Comparison of ENCODE assay signal across 1 cellular context in the genomic region with DNA sequence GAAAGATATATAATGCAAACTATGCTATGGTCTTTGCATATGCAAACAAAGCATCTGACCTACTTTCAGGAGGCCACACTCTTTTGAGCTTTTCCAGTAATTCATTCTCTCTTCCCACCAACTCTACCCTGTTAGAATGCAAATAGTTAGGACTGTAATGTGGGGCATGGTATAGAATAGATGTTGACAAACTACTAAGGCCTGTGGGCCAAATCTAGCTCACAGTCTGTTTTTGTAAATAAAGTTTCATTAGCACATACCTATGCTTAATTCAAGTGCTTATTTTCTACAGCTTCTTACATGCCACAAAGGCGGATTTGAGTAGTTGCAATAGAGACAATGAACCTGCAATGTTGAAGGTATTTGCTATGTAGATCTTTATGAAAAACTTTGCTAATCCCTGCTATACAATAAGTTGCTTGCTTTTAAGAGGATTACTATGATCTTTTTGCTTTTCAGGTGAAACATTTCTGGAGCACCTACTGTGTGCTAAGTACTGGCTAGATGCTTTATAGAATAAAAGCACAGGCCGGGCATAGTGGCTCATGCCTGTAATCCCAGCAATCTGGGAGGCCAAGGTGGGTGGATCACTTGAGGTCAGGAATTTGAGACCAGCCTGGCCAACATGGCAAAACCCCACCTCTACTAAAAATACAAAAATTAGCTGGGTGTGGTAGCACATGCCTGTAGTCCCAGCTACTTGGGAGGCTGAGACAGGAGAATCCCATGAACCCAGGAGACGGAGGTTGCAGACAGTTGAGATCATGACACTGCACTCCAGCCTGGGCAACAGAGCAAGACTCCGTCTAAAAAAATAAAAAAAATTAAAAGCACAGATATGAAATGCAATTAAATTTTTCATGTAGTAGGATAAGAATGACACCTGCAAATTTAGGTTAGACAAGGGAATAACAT.
TF ChIP-seq lines count a peak whose summit lies in the region.

No MANE protein-coding gene starts in this region.

TF ChIP-seq in H1, 55 proteins besides CTCF, POLR2A, EP300 and RAD21 (continued from another document):
- peak in 1 of 2 experiments; percentile 68; a peak in 1 of 4 replicates for TF ChIP-seq HDAC2 (IDR thresholded peaks at IDR 0.05; ENCODE audit: borderline replicate concordance in 1 of 2, low read depth in 2 of 2, low read length in 2 of 2)
- TF ChIP-seq POLR2AphosphoS5 (IDR thresholded peaks at IDR 0.05; ENCODE audit: low read depth, low read length) = no peak
- no peak for TF ChIP-seq CHD2 (IDR thresholded peaks at IDR 0.05; ENCODE audit: low read length)
- no peak for TF ChIP-seq RBBP5 (IDR thresholded peaks at IDR 0.05; ENCODE audit: borderline replicate concordance, low read depth, low read length)
- no peak for TF ChIP-seq GABPA (IDR thresholded peaks at IDR 0.05; ENCODE audit: borderline replicate concordance, insufficient read depth, low read length)
- TF ChIP-seq CEBPB (IDR thresholded peaks at IDR 0.05; ENCODE audit: low read depth, low read length) = no peak
- peak; percentile 52 for TF ChIP-seq KDM1A (IDR thresholded peaks at IDR 0.05; ENCODE audit: borderline replicate concordance, low read length)
- TF ChIP-seq EZH2 (IDR thresholded peaks at IDR 0.05; ENCODE audit: low read depth, low read length, severe bottlenecking) = no peak
- TF ChIP-seq, protein P1, sequence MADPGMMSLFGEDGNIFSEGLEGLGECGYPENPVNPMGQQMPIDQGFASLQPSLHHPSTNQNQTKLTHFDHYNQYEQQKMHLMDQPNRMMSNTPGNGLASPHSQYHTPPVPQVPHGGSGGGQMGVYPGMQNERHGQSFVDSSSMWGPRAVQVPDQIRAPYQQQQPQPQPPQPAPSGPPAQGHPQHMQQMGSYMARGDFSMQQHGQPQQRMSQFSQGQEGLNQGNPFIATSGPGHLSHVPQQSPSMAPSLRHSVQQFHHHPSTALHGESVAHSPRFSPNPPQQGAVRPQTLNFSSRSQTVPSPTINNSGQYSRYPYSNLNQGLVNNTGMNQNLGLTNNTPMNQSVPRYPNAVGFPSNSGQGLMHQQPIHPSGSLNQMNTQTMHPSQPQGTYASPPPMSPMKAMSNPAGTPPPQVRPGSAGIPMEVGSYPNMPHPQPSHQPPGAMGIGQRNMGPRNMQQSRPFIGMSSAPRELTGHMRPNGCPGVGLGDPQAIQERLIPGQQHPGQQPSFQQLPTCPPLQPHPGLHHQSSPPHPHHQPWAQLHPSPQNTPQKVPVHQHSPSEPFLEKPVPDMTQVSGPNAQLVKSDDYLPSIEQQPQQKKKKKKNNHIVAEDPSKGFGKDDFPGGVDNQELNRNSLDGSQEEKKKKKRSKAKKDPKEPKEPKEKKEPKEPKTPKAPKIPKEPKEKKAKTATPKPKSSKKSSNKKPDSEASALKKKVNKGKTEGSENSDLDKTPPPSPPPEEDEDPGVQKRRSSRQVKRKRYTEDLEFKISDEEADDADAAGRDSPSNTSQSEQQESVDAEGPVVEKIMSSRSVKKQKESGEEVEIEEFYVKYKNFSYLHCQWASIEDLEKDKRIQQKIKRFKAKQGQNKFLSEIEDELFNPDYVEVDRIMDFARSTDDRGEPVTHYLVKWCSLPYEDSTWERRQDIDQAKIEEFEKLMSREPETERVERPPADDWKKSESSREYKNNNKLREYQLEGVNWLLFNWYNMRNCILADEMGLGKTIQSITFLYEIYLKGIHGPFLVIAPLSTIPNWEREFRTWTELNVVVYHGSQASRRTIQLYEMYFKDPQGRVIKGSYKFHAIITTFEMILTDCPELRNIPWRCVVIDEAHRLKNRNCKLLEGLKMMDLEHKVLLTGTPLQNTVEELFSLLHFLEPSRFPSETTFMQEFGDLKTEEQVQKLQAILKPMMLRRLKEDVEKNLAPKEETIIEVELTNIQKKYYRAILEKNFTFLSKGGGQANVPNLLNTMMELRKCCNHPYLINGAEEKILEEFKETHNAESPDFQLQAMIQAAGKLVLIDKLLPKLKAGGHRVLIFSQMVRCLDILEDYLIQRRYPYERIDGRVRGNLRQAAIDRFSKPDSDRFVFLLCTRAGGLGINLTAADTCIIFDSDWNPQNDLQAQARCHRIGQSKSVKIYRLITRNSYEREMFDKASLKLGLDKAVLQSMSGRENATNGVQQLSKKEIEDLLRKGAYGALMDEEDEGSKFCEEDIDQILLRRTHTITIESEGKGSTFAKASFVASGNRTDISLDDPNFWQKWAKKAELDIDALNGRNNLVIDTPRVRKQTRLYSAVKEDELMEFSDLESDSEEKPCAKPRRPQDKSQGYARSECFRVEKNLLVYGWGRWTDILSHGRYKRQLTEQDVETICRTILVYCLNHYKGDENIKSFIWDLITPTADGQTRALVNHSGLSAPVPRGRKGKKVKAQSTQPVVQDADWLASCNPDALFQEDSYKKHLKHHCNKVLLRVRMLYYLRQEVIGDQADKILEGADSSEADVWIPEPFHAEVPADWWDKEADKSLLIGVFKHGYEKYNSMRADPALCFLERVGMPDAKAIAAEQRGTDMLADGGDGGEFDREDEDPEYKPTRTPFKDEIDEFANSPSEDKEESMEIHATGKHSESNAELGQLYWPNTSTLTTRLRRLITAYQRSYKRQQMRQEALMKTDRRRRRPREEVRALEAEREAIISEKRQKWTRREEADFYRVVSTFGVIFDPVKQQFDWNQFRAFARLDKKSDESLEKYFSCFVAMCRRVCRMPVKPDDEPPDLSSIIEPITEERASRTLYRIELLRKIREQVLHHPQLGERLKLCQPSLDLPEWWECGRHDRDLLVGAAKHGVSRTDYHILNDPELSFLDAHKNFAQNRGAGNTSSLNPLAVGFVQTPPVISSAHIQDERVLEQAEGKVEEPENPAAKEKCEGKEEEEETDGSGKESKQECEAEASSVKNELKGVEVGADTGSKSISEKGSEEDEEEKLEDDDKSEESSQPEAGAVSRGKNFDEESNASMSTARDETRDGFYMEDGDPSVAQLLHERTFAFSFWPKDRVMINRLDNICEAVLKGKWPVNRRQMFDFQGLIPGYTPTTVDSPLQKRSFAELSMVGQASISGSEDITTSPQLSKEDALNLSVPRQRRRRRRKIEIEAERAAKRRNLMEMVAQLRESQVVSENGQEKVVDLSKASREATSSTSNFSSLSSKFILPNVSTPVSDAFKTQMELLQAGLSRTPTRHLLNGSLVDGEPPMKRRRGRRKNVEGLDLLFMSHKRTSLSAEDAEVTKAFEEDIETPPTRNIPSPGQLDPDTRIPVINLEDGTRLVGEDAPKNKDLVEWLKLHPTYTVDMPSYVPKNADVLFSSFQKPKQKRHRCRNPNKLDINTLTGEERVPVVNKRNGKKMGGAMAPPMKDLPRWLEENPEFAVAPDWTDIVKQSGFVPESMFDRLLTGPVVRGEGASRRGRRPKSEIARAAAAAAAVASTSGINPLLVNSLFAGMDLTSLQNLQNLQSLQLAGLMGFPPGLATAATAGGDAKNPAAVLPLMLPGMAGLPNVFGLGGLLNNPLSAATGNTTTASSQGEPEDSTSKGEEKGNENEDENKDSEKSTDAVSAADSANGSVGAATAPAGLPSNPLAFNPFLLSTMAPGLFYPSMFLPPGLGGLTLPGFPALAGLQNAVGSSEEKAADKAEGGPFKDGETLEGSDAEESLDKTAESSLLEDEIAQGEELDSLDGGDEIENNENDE (IDR thresholded peaks at IDR 0.05; ENCODE audit: insufficient replicate concordance, low read length) = peak; percentile 78
- no peak for TF ChIP-seq RFX5 (IDR thresholded peaks at IDR 0.05; ENCODE audit: borderline replicate concordance, low read depth, low read length)
- TF ChIP-seq, protein P2, sequence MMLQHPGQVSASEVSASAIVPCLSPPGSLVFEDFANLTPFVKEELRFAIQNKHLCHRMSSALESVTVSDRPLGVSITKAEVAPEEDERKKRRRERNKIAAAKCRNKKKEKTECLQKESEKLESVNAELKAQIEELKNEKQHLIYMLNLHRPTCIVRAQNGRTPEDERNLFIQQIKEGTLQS (IDR thresholded peaks at IDR 0.05; ENCODE audit: insufficient read depth, low read depth, low read length) = no peak
- no peak for TF ChIP-seq PHF8 (conservative IDR thresholded peaks at IDR 0.05; ENCODE audit: low read depth, low read length)
- no peak for TF ChIP-seq KDM4A (IDR thresholded peaks at IDR 0.05; ENCODE audit: low read depth, low read length, severe bottlenecking)
- TF ChIP-seq, protein P3, sequence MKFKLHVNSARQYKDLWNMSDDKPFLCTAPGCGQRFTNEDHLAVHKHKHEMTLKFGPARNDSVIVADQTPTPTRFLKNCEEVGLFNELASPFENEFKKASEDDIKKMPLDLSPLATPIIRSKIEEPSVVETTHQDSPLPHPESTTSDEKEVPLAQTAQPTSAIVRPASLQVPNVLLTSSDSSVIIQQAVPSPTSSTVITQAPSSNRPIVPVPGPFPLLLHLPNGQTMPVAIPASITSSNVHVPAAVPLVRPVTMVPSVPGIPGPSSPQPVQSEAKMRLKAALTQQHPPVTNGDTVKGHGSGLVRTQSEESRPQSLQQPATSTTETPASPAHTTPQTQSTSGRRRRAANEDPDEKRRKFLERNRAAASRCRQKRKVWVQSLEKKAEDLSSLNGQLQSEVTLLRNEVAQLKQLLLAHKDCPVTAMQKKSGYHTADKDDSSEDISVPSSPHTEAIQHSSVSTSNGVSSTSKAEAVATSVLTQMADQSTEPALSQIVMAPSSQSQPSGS (IDR thresholded peaks at IDR 0.05; ENCODE audit: low read length) = no peak
- TF ChIP-seq EGR1 (IDR thresholded peaks at IDR 0.05; ENCODE audit: borderline replicate concordance, low read depth, low read length) = no peak
- TF ChIP-seq BRCA1 (IDR thresholded peaks at IDR 0.05; ENCODE audit: low read depth, low read length) = no peak
- no peak for TF ChIP-seq GTF2F1 (IDR thresholded peaks at IDR 0.05; ENCODE audit: borderline replicate concordance, low read depth, low read length)
- no peak for TF ChIP-seq CBX8 (IDR thresholded peaks at IDR 0.05; ENCODE audit: borderline replicate concordance, low read depth, low read length)
- TF ChIP-seq, protein P4, sequence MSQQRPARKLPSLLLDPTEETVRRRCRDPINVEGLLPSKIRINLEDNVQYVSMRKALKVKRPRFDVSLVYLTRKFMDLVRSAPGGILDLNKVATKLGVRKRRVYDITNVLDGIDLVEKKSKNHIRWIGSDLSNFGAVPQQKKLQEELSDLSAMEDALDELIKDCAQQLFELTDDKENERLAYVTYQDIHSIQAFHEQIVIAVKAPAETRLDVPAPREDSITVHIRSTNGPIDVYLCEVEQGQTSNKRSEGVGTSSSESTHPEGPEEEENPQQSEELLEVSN (IDR thresholded peaks at IDR 0.05) = no peak
- TF ChIP-seq TBP (IDR thresholded peaks at IDR 0.05; ENCODE audit: low read depth, low read length) = no peak
- no peak for TF ChIP-seq TAF1 (IDR thresholded peaks at IDR 0.05; ENCODE audit: low read depth, low read length)
